Comparison of ENCODE assay signal across 29 cellular contexts in the genomic region with DNA sequence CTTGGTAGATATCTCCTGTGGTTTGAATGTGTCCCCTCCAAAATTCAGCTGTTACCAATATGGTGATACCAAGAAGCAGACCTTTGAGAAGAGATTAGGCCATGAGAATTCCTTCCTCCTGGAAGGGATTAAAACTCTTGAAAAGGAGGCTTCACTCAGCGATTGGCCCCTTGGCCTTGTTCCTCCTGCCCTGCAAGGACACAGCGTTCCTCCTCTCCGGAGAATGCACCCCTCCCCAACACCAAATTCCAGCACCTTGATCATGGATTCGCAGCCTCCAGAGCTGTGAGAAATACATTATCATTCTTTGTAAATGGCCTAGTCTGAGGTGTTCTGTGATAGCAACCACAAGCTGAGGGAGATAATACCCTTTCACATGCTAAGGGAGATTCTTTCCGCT.
"Had no signal": no experiment of that assay in that cellular context is flagged by ENCODE, and none has a peak within 500 bp of the region (broad histone marks: within the 10 kb centered on the region; RNA-seq: fewer than 3 reads in every experiment).

No MANE protein-coding gene starts in this region.

- DNase-seq: activated CD4-positive, alpha-beta memory T cell treated with anti-CD3 and anti-CD28 coated beads for 36 hours; activated CD4-positive, alpha-beta T cell treated with anti-CD3 and anti-CD28 coated beads for 36 hours; activated CD4-positive, alpha-beta T cell treated with anti-CD3 and anti-CD28 coated beads, Interleukin-2, amount 10 ng/mL, durations not matched to agents 24 days and 14 days; activated CD4-positive, CD25-positive, alpha-beta regulatory T cell; activated CD4-positive, CD25-positive, alpha-beta regulatory T cell treated with anti-CD3 and anti-CD28 coated beads, Interleukin-2, amount 50 U/mL, for 72 hours; activated CD8-positive, alpha-beta T cell treated with anti-CD3 and anti-CD28 coated beads, Interleukin-2, amount 10 ng/mL, durations not matched to agents 7 days and 5 days; activated effector memory CD4-positive, alpha-beta T cell treated with Interleukin-2 at 50 U/mL for 16 hours; activated gamma-delta T cell treated with Interleukin-2 at 50 U/mL for 16 hours; activated naive CD4-positive, alpha-beta T cell treated with anti-CD3 and anti-CD28 coated beads, Interleukin-2, amount 50 U/mL, for 16 hours; activated naive CD4-positive, alpha-beta T cell treated with Interleukin-2 at 50 U/mL for 16 hours; activated T-cell treated with anti-CD3 and anti-CD28 coated beads, Interleukin-2, amount 50 U/mL, for 4 hours; amniotic stem cell; anterior cingulate cortex; body of pancreas; central memory CD4-positive, alpha-beta T cell; cerebellar nuclear complex; colonic mucosa; effector CD8-positive, alpha-beta T cell; foreskin melanocyte; heart right ventricle; T-helper 1 cell; T-helper 17 cell; T1000; WERI-Rb-1 had no signal

- H3K4me3 ChIP-seq: body of pancreas, colonic mucosa, gastroesophageal sphincter, heart right ventricle had no signal

- H3K4me1 ChIP-seq: body of pancreas, colonic mucosa, gastroesophageal sphincter, heart right ventricle had no signal

- H3K27me3 ChIP-seq: body of pancreas, colonic mucosa, gastroesophageal sphincter had no signal

- H3K27ac ChIP-seq: body of pancreas, colonic mucosa, gastroesophageal sphincter, heart right ventricle, WERI-Rb-1 had no signal

- H3K36me3 ChIP-seq: colonic mucosa, gastroesophageal sphincter, heart right ventricle, WERI-Rb-1 had no signal

- H3K27ac Mint-ChIP-seq: activated CD4-positive, alpha-beta memory T cell treated with anti-CD3 and anti-CD28 coated beads for 36 hours; activated CD4-positive, alpha-beta T cell treated with anti-CD3 and anti-CD28 coated beads for 36 hours; activated CD4-positive, alpha-beta T cell treated with anti-CD3 and anti-CD28 coated beads, Interleukin-2, amount 10 ng/mL, durations not matched to agents 24 days and 14 days; activated CD8-positive, alpha-beta T cell treated with anti-CD3 and anti-CD28 coated beads, Interleukin-2, amount 10 ng/mL, durations not matched to agents 7 days and 5 days; activated naive CD8-positive, alpha-beta T cell; activated T-helper 17 cell treated with anti-CD3 and anti-CD28 coated beads, Interleukin-2, amount 50 U/mL, for 72 hours; T-helper 17 cell; T-helper 2 cell treated with Interferon-gamma antibody and Interleukin-4, amounts not matched to agents 5 μg/mL and 100 μg/mL, for 36 hours had no signal

- H3K4me3 Mint-ChIP-seq: activated CD4-positive, alpha-beta memory T cell treated with anti-CD3 and anti-CD28 coated beads for 36 hours; activated CD4-positive, alpha-beta T cell treated with anti-CD3 and anti-CD28 coated beads for 36 hours; activated CD4-positive, alpha-beta T cell treated with anti-CD3 and anti-CD28 coated beads, Interleukin-2, amount 10 ng/mL, durations not matched to agents 24 days and 14 days; activated CD8-positive, alpha-beta T cell treated with anti-CD3 and anti-CD28 coated beads, Interleukin-2, amount 10 ng/mL, durations not matched to agents 7 days and 5 days; activated naive CD8-positive, alpha-beta T cell; activated T-cell treated with anti-CD3 and anti-CD28 coated beads, Interleukin-2, amount 50 U/mL, for 4 hours; activated T-helper 17 cell treated with anti-CD3 and anti-CD28 coated beads, Interleukin-2, amount 50 U/mL, for 72 hours; T-helper 17 cell; T-helper 2 cell treated with Interferon-gamma antibody and Interleukin-4, amounts not matched to agents 5 μg/mL and 100 μg/mL, for 36 hours had no signal

- H3K9me3 ChIP-seq: body of pancreas, colonic mucosa had no signal

- ATAC-seq: activated CD4-positive, alpha-beta T cell treated with anti-CD3 and anti-CD28 coated beads for 36 hours; activated CD8-positive, alpha-beta T cell treated with anti-CD3 and anti-CD28 coated beads, Interleukin-2, amount 10 ng/mL, durations not matched to agents 7 days and 5 days; activated T-cell treated with anti-CD3 and anti-CD28 coated beads, Interleukin-2, amount 50 U/mL, for 4 hours; activated T-helper 17 cell treated with anti-CD3 and anti-CD28 coated beads, Interleukin-2, amount 50 U/mL, for 72 hours; body of pancreas; esophagus mucosa; gastroesophageal sphincter; heart right ventricle; T-helper 17 cell had no signal

- H3K4me1 Mint-ChIP-seq: activated CD4-positive, alpha-beta T cell treated with anti-CD3 and anti-CD28 coated beads for 36 hours; activated CD4-positive, alpha-beta T cell treated with anti-CD3 and anti-CD28 coated beads, Interleukin-2, amount 10 ng/mL, durations not matched to agents 24 days and 14 days; activated T-helper 17 cell treated with anti-CD3 and anti-CD28 coated beads, Interleukin-2, amount 50 U/mL, for 72 hours; T-helper 17 cell had no signal

- H3K36me3 Mint-ChIP-seq: activated CD4-positive, alpha-beta memory T cell treated with anti-CD3 and anti-CD28 coated beads for 36 hours had no signal

- H3K9me3 Mint-ChIP-seq: activated T-helper 17 cell treated with anti-CD3 and anti-CD28 coated beads, Interleukin-2, amount 50 U/mL, for 72 hours had no signal
